ENCODE assay signal across 8 cellular contexts in the genomic region with DNA sequence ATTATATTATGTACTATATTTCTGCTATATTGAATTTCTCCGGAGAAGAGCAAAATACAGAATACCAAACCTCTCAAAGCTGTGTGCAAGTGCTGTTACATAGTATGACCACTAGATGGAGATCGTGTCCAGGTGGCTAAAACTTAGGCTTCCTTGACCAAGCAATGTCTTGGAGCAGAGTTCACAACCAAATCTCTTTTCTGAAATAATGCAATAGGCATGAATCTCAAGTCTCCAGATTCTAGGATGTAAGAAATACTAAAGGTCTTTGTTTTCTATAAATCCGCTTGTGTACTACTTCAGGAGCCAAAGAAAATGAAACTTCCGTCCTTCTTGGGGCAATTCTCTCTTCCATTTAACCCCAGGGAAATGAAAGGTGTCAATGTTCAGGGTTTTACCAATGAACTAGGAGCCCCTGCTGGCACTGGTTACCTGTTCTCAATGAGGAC.
DNase-seq lines count a peak whose midpoint lies in the region; ATAC-seq, FAIRE-seq and TF ChIP-seq lines count a peak whose summit lies in the region.

No MANE protein-coding gene starts in this region.

- H3K9me3 Mint-ChIP-seq in central memory CD8-positive, alpha-beta T cell = no peaks in the 10 kb centered on the region

- DNase-seq in GM04504 (ENCODE audit: low read depth) (peak; percentile 32), NCI-H748 treated with DMSO at 0.1 percent for 48 hours (lab: John Stamatoyannopoulos, UW) (peak; percentile 95), kidney tubule cell (ENCODE audit: low spot score) (peak; percentile 62), urothelium cell line (ENCODE audit: low spot score) (peak; percentile 77), amniotic stem cell (lab: John Stamatoyannopoulos, UW) (no peak)
- no peak for DNase-seq in central memory CD8-positive, alpha-beta T cell (ENCODE audit: low spot score in 2 of 2)

- H3K27ac Mint-ChIP-seq in central memory CD8-positive, alpha-beta T cell (ENCODE audit: low read depth) = no peak overlapping the region

- TF ChIP-seq CTCF in 22Rv1 (IDR thresholded peaks at IDR 0.05) = peak; percentile 97

- FAIRE-seq in urothelium cell line (lab: Jason Lieb, UNC) = no peak

- peak; percentile 71 for ATAC-seq in HG03354 (IDR thresholded peaks at IDR 0.05; ENCODE audit: poor library complexity, severe bottlenecking, unreplicated experiment)
- peak; percentile 36 for ATAC-seq in central memory CD8-positive, alpha-beta T cell (replicated peaks; ENCODE audit: extremely low read depth, poor library complexity, severe bottlenecking)

- H3K27ac ChIP-seq in 22Rv1 = no peak overlapping the region

- peaks cover 29% of the 10 kb centered on the region for H3K27me3 Mint-ChIP-seq in central memory CD8-positive, alpha-beta T cell

- no peak overlapping the region for H3K4me3 Mint-ChIP-seq in central memory CD8-positive, alpha-beta T cell

- peaks cover 7% of the 10 kb centered on the region for H3K4me1 Mint-ChIP-seq in central memory CD8-positive, alpha-beta T cell

- H3K36me3 Mint-ChIP-seq in central memory CD8-positive, alpha-beta T cell (ENCODE audit: insufficient read depth) = no peaks in the 10 kb centered on the region

Comparison
In these comparisons a context has a peak if more than half of its experiments do, and no peak if none do; other contexts are left out.
1. DNase-seq: peak in GM04504 (single experiment), NCI-H748 treated with DMSO at 0.1 percent for 48 hours (single experiment), kidney tubule cell (single experiment) and urothelium cell line (single experiment); none in central memory CD8-positive, alpha-beta T cell (0 of 2) and amniotic stem cell (single experiment).